ENCODE assay signal across 13 cellular contexts in the genomic region with DNA sequence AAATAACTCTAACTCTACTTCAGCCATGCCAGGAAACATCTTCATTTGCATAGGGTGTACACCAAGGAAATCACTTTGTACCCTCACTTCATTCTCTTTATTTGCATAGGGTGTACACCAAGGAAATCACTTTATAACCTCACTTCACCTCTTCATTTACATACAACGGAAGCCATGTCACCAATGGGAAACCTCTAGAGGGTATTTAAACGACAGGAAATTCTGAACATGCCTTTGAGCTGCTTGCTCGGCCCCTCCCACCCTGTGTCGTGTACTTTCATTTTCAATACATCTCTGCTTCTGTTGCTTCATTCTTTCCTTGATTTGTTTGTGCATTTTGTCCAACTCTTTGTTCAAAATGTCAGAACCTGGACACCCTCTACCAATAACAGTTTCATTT.
DNase-seq lines count a peak whose midpoint lies in the region; ATAC-seq, FAIRE-seq and TF ChIP-seq lines count a peak whose summit lies in the region.
"Had no signal": no experiment of that assay in that cellular context is flagged by ENCODE, and none has a peak within 500 bp of the region (broad histone marks: within the 10 kb centered on the region; RNA-seq: fewer than 3 reads in every experiment).

No MANE protein-coding gene starts in this region.

- no peaks in the 10 kb centered on the region for H3K27me3 ChIP-seq in A673 (replicated peaks; ENCODE audit: insufficient read depth, low read depth, low read length, poor library complexity)

- CTCF ChIA-PET in A673 (lab: Charles Lee), result interaction anchor here (0.6 kb wide), 1 partner anchor 711 kb away, joined by 3 read pairs; no protein-coding TSS in a partner anchor

- no peaks in the 10 kb centered on the region for H3K36me3 ChIP-seq in A673 (ENCODE audit: insufficient read depth, low read length, poor library complexity, severe bottlenecking)

- DNase-seq in A673 (ENCODE audit: low spot score) (peak; percentile 55), HTR-8/SVneo (ENCODE audit: insufficient read length, low spot score) (peak; percentile 41), OCI-M1 (lab: John Stamatoyannopoulos, UW) (peak; percentile 78), dermis blood vessel endothelial cell (peak; percentile 39), islet precursor cell (no peak), NCI-H2171 (lab: John Stamatoyannopoulos, UW) (no peak)
- DNase-seq: activated T-cell treated with anti-CD3 and anti-CD28 coated beads, Interleukin-2, amount 50 U/mL, for 1 hour; foreskin fibroblast; NCI-H524 had no signal

- POLR2A ChIA-PET in A673 (lab: Charles Lee; ENCODE audit: low non-redundant PET), result no interaction called here

- H3K4me1 ChIP-seq in A673 (ENCODE audit: insufficient read depth, low read length, poor library complexity, severe bottlenecking), result no peaks in the 10 kb centered on the region
- H3K4me1 ChIP-seq: parathyroid adenoma had no signal

- no peaks in the 10 kb centered on the region for H3K9me3 ChIP-seq in A673 (ENCODE audit: low read depth, low read length, poor library complexity, severe bottlenecking)

- intact Hi-C loops in A673 (cut with micrococcal nuclease; ENCODE audit: unreplicated experiment), result no loop called here

- peak; percentile 71 for FAIRE-seq in HTR-8/SVneo (lab: Jason Lieb, UNC)

- no peak overlapping the region for H3K27ac ChIP-seq in A673 (ENCODE audit: low read depth, low read length, poor library complexity, severe bottlenecking)
- H3K27ac ChIP-seq: parathyroid adenoma had no signal

- BruUV-seq in A673 (replicated peaks; lab: Mats Ljungman, UMichigan), result no TSS peak

- ATAC-seq in GM18870 (IDR thresholded peaks at IDR 0.05; ENCODE audit: unreplicated experiment) (no peak), GM19035 (IDR thresholded peaks at IDR 0.05; ENCODE audit: unreplicated experiment) (no peak)
- ATAC-seq: activated CD4-positive, CD25-positive, alpha-beta regulatory T cell treated with anti-CD3 and anti-CD28 coated beads, Interleukin-2, amount 50 U/mL, for 24 hours had no signal

- H3K4me3 ChIP-seq in A673 (ENCODE audit: low read depth, low read length, poor library complexity, severe bottlenecking), result no peak overlapping the region

- TF ChIP-seq CTCF in A673 (conservative IDR thresholded peaks at IDR 0.05; ENCODE audit: low read depth, low read length), result no peak

Comparison
In these comparisons a context has a peak if more than half of its experiments do, and no peak if none do; other contexts are left out.
1. DNase-seq: peak in A673 (single experiment), HTR-8/SVneo (single experiment), OCI-M1 (single experiment) and dermis blood vessel endothelial cell (single experiment); none in islet precursor cell (single experiment) and NCI-H2171 (single experiment).